Comparison of ENCODE assay signal across 1 cellular context in genomic region chr3:20264900-20265567, GRCh38.
TF ChIP-seq lines count a peak whose summit lies in the region.

No MANE protein-coding gene starts in this region.

TF ChIP-seq in H1, 55 proteins besides CTCF, POLR2A, EP300 and RAD21:
- TF ChIP-seq E2F6 (IDR thresholded peaks at IDR 0.05) (no peak), HDAC2 (IDR thresholded peaks at IDR 0.05; ENCODE audit: borderline replicate concordance in 1 of 2, low read depth in 2 of 2, low read length in 2 of 2) (no peak), TBP (IDR thresholded peaks at IDR 0.05; ENCODE audit: low read depth, low read length) (no peak), CBX5 (IDR thresholded peaks at IDR 0.05; ENCODE audit: low read depth, low read length) (no peak), CHD1 (IDR thresholded peaks at IDR 0.05; ENCODE audit: low read depth, low read length) (no peak), MAFK (IDR thresholded peaks at IDR 0.05; ENCODE audit: low read depth, low read length) (no peak), POLR2AphosphoS5 (IDR thresholded peaks at IDR 0.05; ENCODE audit: low read depth, low read length) (no peak), CBX8 (IDR thresholded peaks at IDR 0.05; ENCODE audit: borderline replicate concordance, low read depth, low read length) (no peak), CHD2 (IDR thresholded peaks at IDR 0.05; ENCODE audit: low read length) (no peak), HDAC6 (IDR thresholded peaks at IDR 0.05; ENCODE audit: low read depth, low read length) (no peak), SIN3A (conservative IDR thresholded peaks at IDR 0.05 in 1 of 2, IDR thresholded peaks at IDR 0.05 in 1 of 2; ENCODE audit: low read depth in 1 of 2, low read length in 2 of 2) (no peak)
TF ChIP-seq in H1: peak in this region for 0.
